12 cellular contexts compared by ENCODE assay signal in the genomic region with DNA sequence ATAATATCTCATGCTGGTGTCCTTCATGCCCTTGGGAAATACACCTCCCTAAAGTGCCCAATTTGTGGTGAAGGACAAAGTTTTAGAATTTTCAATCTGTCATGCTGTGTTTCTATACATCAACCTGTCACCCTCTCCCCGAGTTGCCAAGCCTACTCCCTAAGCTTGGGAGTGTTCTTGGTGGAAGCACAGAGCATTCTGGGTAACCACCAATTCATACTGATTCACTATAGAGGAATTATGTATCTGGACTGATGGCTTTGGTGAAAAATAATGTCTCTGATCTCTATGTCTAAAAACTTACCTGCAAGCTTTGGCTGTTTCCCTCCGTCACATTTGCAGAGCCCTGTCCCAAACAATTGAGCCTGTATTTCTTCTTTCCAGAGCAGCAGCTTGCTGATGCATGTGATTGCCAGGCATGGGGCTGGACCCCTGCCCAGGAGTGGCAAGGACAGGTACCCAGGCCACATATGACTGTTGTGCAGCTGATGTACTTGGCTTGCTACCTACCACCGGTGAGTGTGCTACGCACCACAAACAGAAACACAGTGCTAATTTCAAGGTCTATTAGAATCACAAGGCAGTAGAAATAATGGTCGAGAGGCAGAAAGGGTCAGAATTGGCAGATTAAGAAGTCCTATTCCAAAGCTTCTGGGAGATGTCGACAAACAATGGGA.
A peak's percentile ranks its signal among the peaks of the same experiment; 100 is the strongest.
DNase-seq lines count a peak whose midpoint lies in the region; TF ChIP-seq lines count a peak whose summit lies in the region.
"Had no signal": no experiment of that assay in that cellular context is flagged by ENCODE, and none has a peak within 500 bp of the region (broad histone marks: within the 10 kb centered on the region; RNA-seq: fewer than 3 reads in every experiment).

No MANE protein-coding gene starts in this region.

- peak overlapping the region; percentile 74 for H3K27ac Mint-ChIP-seq in mesothelial cell of epicardium
- H3K27ac Mint-ChIP-seq: CD4-positive, alpha-beta T cell had no signal

- H3K27me3 Mint-ChIP-seq in mesothelial cell of epicardium (ENCODE audit: low read depth) = no peaks in the 10 kb centered on the region

- H3K9me3 ChIP-seq in thyroid gland = no peaks in the 10 kb centered on the region

- DNase-seq in LHCN-M2 (ENCODE audit: low read depth) = peak; percentile 52
- no peak for DNase-seq in brain microvascular endothelial cell
- DNase-seq in mesothelial cell of epicardium (ENCODE audit: low spot score in 2 of 2, unreplicated experiment in 2 of 2) = no peak
- DNase-seq in thyroid gland = peak; percentile 72 to 78
- DNase-seq in HuH-7.5 (ENCODE audit: low spot score) = no peak
- DNase-seq in SK-N-DZ (ENCODE audit: low spot score) = no peak
- no peak for DNase-seq in activated CD8-positive, alpha-beta memory T cell treated with anti-CD3 and anti-CD28 coated beads, Interleukin-2, amount 50 U/mL, for 4 hours
- DNase-seq: activated CD4-positive, CD25-positive, alpha-beta regulatory T cell treated with anti-CD3 and anti-CD28 coated beads, Interleukin-2, amount 50 U/mL, for 72 hours; CD4-positive, alpha-beta T cell; NCI-H1048; NCI-H345; stimulated activated naive CD4-positive, alpha-beta T cell treated with Interleukin-2 at 50 U/mL for 16 hours had no signal

- intact Hi-C loops in thyroid gland (cut with DNase I) = no loop called here

- WGBS in thyroid gland, 2 donors = 57 to 65% methylated on average over 6 of the region's 6 CpGs

- peaks cover 5% of the 10 kb centered on the region for H3K9me3 Mint-ChIP-seq in mesothelial cell of epicardium
- H3K9me3 Mint-ChIP-seq: CD4-positive, alpha-beta T cell had no signal

- in situ Hi-C loops in brain microvascular endothelial cell (cut with HindIII; ENCODE audit: low pct_ligation_motif_present, low sequenced_read_pairs) = no loop called here

- peak overlapping the region; percentile 85 for H3K27ac ChIP-seq in brain microvascular endothelial cell
- H3K27ac ChIP-seq in thyroid gland = peak overlapping the region; percentile 7 to 61 (median 40)

- H3K36me3 ChIP-seq in brain microvascular endothelial cell (replicated peaks) (no peaks in the 10 kb centered on the region), thyroid gland (no peaks in the 10 kb centered on the region)

- no peak for TF ChIP-seq POLR2A in thyroid gland (IDR thresholded peaks at IDR 0.05)

- H3K4me3 Mint-ChIP-seq in mesothelial cell of epicardium = no peak overlapping the region
- H3K4me3 Mint-ChIP-seq: CD4-positive, alpha-beta T cell had no signal

- no peak for TF ChIP-seq CTCF in brain microvascular endothelial cell (IDR thresholded peaks at IDR 0.05; ENCODE audit: low read depth, low read length, missing control alignments)
- TF ChIP-seq CTCF in mesothelial cell of epicardium (IDR thresholded peaks at IDR 0.05; ENCODE audit: unreplicated experiment) = no peak
- no peak for TF ChIP-seq CTCF in thyroid gland (IDR thresholded peaks at IDR 0.05)

- no peaks in the 10 kb centered on the region for H3K27me3 ChIP-seq in brain microvascular endothelial cell (replicated peaks)
- H3K27me3 ChIP-seq in thyroid gland = no peaks in the 10 kb centered on the region

- H3K4me1 Mint-ChIP-seq in mesothelial cell of epicardium = peaks cover 44% of the 10 kb centered on the region

- no peaks in the 10 kb centered on the region for H3K36me3 Mint-ChIP-seq in mesothelial cell of epicardium

- H3K4me1 ChIP-seq in thyroid gland = peaks cover 13 to 14% of the 10 kb centered on the region in 2 donors

- no peak overlapping the region for H3K4me3 ChIP-seq in brain microvascular endothelial cell (ENCODE audit: low read depth, low read length)
- no peak overlapping the region for H3K4me3 ChIP-seq in thyroid gland (replicated peaks in 1 of 3)

Comparison
In these comparisons a context has a peak if more than half of its experiments do, and no peak if none do; other contexts are left out.
1. DNase-seq: peak in LHCN-M2 (single experiment) and thyroid gland (2 of 2); none in brain microvascular endothelial cell (single experiment), mesothelial cell of epicardium (0 of 2), HuH-7.5 (single experiment), SK-N-DZ (single experiment) and activated CD8-positive, alpha-beta memory T cell treated with anti-CD3 and anti-CD28 coated beads, Interleukin-2, amount 50 U/mL, for 4 hours (single experiment).